In the genomic region with DNA sequence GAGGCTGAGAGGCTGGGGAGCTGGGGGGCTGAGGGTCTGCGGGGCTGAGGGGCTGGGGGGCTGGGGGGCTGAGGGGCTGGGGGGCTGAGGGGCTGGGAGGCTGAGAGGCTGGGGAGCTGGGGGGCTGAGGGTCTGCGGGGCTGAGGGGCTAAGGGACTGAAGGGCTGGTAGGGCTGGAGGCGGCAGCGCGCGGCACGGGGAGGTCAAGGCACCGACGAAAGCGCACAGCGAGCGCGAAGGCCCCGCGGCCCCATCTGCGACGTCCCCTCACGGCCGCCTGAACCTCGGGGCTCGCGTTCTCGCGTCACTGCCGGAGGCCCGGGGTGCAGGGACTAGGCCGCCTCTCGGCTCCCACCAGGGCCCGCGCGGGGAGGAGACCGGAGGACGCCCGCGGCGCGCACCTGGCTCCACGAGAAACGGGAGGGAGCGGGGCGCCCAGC, we compare ENCODE assay signal across 8 cellular contexts. TPM values are rescaled to one million over a fixed set of nuclear protein-coding genes. Genes with fewer than 3 reads are reported as not detected.
A peak's percentile ranks its signal among the peaks of the same experiment; 100 is the strongest.
DNase-seq lines count a peak whose midpoint lies in the region; ATAC-seq, FAIRE-seq and TF ChIP-seq lines count a peak whose summit lies in the region.

No MANE protein-coding gene starts in this region.

- H3K9ac ChIP-seq in H1 (replicated peaks in 1 of 4; ENCODE audit: extremely low read depth in 1 of 4, low read depth in 3 of 4, low read length in 3 of 4), result peak overlapping the region in 3 of 4 experiments; percentile 71 to 93 (median 83); a peak in 5 of 7 replicates

- peaks cover 25 to 39% of the 10 kb centered on the region in 2 experiments for H4K20me1 ChIP-seq in H1 (replicated peaks in 1 of 2; ENCODE audit: control insufficient read depth in 1 of 2, insufficient read depth in 2 of 2, low read length in 2 of 2)

- H2BK15ac ChIP-seq in H1 (ENCODE audit: low read length), result no peak overlapping the region

- H3K9me3 ChIP-seq in H1 (ENCODE audit: insufficient read depth in 2 of 2, low read depth in 1 of 2, low read length in 1 of 2) (no peaks in the 10 kb centered on the region), ovary (no peaks in the 10 kb centered on the region)

- TF ChIP-seq CTCF in H1 (IDR thresholded peaks at IDR 0.05; ENCODE audit: control extremely low read depth in 1 of 3, insufficient read depth in 1 of 3, low read depth in 1 of 3, low read length in 3 of 3), result no peak
- no peak for TF ChIP-seq CTCF in ovary (IDR thresholded peaks at IDR 0.05)

- no peak overlapping the region for H3K23ac ChIP-seq in H1 (ENCODE audit: insufficient read length)

- WGBS in H1 (ENCODE audit: extremely low coverage in 1 of 2, insufficient coverage in 1 of 2, insufficient read length in 1 of 2, insufficient replicate concordance in 2 of 2, low coverage in 1 of 2, low lambda C conversion rate in 2 of 2, missing lambda C conversion rate in 1 of 2), 2 experiments, result no CpG with 5 or more reads among the region's 41 CpGs
- WGBS in ovary, 3 donors, result 0 to 1% (median 1%) methylated on average over 2 to 41 of the region's 41 CpGs

- CTCF ChIA-PET in H1 (lab: Charles Lee; ENCODE audit: partially characterized antibody), result interaction anchor here (0.6 kb wide), 1 partner anchor 51 kb away, joined by 3 read pairs; no protein-coding TSS in a partner anchor

- H3K14ac ChIP-seq in H1 (ENCODE audit: insufficient read length), result no peak overlapping the region

- TF ChIP-seq POLR2A in H1 (IDR thresholded peaks at IDR 0.05; ENCODE audit: control extremely low read depth in 1 of 2, low read depth in 2 of 2, low read length in 2 of 2) (no peak), ovary (IDR thresholded peaks at IDR 0.05) (no peak)

- peaks cover 0 to 11% (median 5%) of the 10 kb centered on the region in 4 experiments; a peak in 6 of 8 replicates for H3K36me3 ChIP-seq in H1 (ENCODE audit: control insufficient read depth in 2 of 4, insufficient read depth in 4 of 4, low read length in 3 of 4)
- no peaks in the 10 kb centered on the region for H3K36me3 ChIP-seq in ovary

- peaks cover 7% of the 10 kb centered on the region; the same call in 1 of the 2 replicates for H3K23me2 ChIP-seq in H1 (ENCODE audit: low read depth, low read length)

- no peak overlapping the region for H2AK5ac ChIP-seq in H1 (ENCODE audit: low read depth, low read length)

- peak; percentile 31 for ATAC-seq in GM19467 (IDR thresholded peaks at IDR 0.05; ENCODE audit: unreplicated experiment)

- H4K8ac ChIP-seq in H1 (ENCODE audit: extremely low read depth, insufficient read depth, low read length), result peak overlapping the region; percentile 95

- no peak overlapping the region for H2BK20ac ChIP-seq in H1 (ENCODE audit: low read length)

- H3K27ac ChIP-seq in H1 (ENCODE audit: low read depth, low read length) (peak overlapping the region; percentile 55; the same call in 1 of the 2 replicates), ovary (peak overlapping the region in 1 of 2 donors; percentile 74)

- POLR2A ChIA-PET in H1 (lab: Charles Lee; ENCODE audit: partially characterized antibody), result interaction anchor here (1.0 to 3.4 kb wide), 3 partner anchors 11 to 15 kb away, joined by 3 to 21 read pairs (median 7); no protein-coding TSS in a partner anchor

- no peak overlapping the region for H2BK5ac ChIP-seq in H1 (ENCODE audit: low read depth, low read length)

- H4K91ac ChIP-seq in H1 (replicated peaks; ENCODE audit: insufficient read length, low read length), result peak overlapping the region; percentile 85

- no peak overlapping the region for H2BK120ac ChIP-seq in H1 (replicated peaks; ENCODE audit: low read depth, low read length)

- peak overlapping the region; percentile 69 for H3K4ac ChIP-seq in H1 (replicated peaks; ENCODE audit: insufficient read length, low read depth, low read length)

- no peak for TF ChIP-seq RAD21 in H1 (IDR thresholded peaks at IDR 0.05 in 1 of 2, conservative IDR thresholded peaks at IDR 0.05 in 1 of 2; ENCODE audit: low read depth in 2 of 2, low read length in 2 of 2)

- peak overlapping the region; percentile 30 for H3K56ac ChIP-seq in H1 (replicated peaks; ENCODE audit: insufficient read length, low read depth, low read length)

- H3K27me3 ChIP-seq in H1 (replicated peaks in 1 of 4; ENCODE audit: control insufficient read depth in 3 of 4, extremely low read depth in 1 of 4, insufficient read depth in 3 of 4, low read length in 3 of 4), result no peaks in the 10 kb centered on the region
- no peaks in the 10 kb centered on the region for H3K27me3 ChIP-seq in ovary

- no peak for TF ChIP-seq EP300 in H1 (IDR thresholded peaks at IDR 0.05; ENCODE audit: borderline replicate concordance in 1 of 2, low read depth in 2 of 2, low read length in 2 of 2)
- TF ChIP-seq EP300 in ovary (IDR thresholded peaks at IDR 0.05), result no peak

- DNase-seq in AG08396 (ENCODE audit: low spot score), result peak; percentile 67
- no peak for DNase-seq in Jurkat, Clone E6-1 (ENCODE audit: low read depth, low spot score)
- DNase-seq in H1 (ENCODE audit: low read depth in 1 of 2, low spot score in 2 of 2), result no peak
- DNase-seq in ovary, result no peak
- DNase-seq in NCI-H146 (lab: John Stamatoyannopoulos, UW), result no peak
- DNase-seq in anterior cingulate cortex (lab: John Stamatoyannopoulos, UW), result no peak
- DNase-seq in stimulated activated CD4-positive, alpha-beta T cell treated with anti-CD3 and anti-CD28 coated beads, Interleukin-1b, Interleukin-23, amount 100 ng/mL, for 48 hours, result no peak

- peak overlapping the region; percentile 65 for H3K4me3 ChIP-seq in Jurkat, Clone E6-1 (ENCODE audit: low read length)
- H3K4me3 ChIP-seq in H1 (ENCODE audit: extremely low read depth in 1 of 4, insufficient read depth in 2 of 4, low read depth in 3 of 4, low read length in 4 of 4) (peak overlapping the region; percentile 60 to 100 (median 82)), ovary (peak overlapping the region; percentile 78)

- no peak overlapping the region for H2BK12ac ChIP-seq in H1 (ENCODE audit: low read depth, low read length)

- H3K79me2 ChIP-seq in H1 (ENCODE audit: control insufficient read depth in 1 of 2, insufficient read depth in 2 of 2, low read length in 2 of 2), result peaks cover 12 to 53% of the 10 kb centered on the region in 2 experiments; a peak in 3 of 4 replicates

- no peak overlapping the region for H3K18ac ChIP-seq in H1 (ENCODE audit: extremely low read depth, low read length)

- peak overlapping the region; percentile 41 to 76; a peak in 3 of 4 replicates for H3K4me2 ChIP-seq in H1 (ENCODE audit: insufficient read depth in 1 of 2, low read depth in 2 of 2, low read length in 2 of 2)

- peaks cover 34% of the 10 kb centered on the region for H3K79me1 ChIP-seq in H1 (ENCODE audit: low read depth, low read length)

- intact Hi-C loops in ovary (cut with DNase I), result loop anchor here in 1 of 4 donors (2.0 kb wide), 1 partner anchor 25 kb away; the partner anchor contains the start of gene DVL1

- no peak overlapping the region for H2AFZ ChIP-seq in H1 (ENCODE audit: low read length)

- H3K4me1 ChIP-seq in H1 (replicated peaks in 1 of 4; ENCODE audit: control insufficient read depth in 3 of 4, insufficient read depth in 4 of 4, low read length in 3 of 4) (peaks cover 0 to 13% (median 3%) of the 10 kb centered on the region in 4 experiments; a peak in 5 of 7 replicates), ovary (ENCODE audit: insufficient read depth) (peaks cover 10% of the 10 kb centered on the region)

- H4K5ac ChIP-seq in H1 (ENCODE audit: insufficient read length, low read depth, low read length), result peak overlapping the region; percentile 21

- FAIRE-seq in H1 (lab: Jason Lieb, UNC), result no peak

RNA-seq across cellular contexts. Expression of gene INTS11, which starts 0.4 kb away (rescaled TPM):
- 136 TPM for polyA plus RNA-seq in Jurkat, Clone E6-1 (2012; ENCODE audit: insufficient read depth, insufficient read length)
- 113 and 116 TPM in 2 replicates for total RNA-seq in H1 (2021; fragmentation: NEBNext Ultra II Directional; extraction: Animal tissue kit (Norgen Biotek cat#: 25700))
- polyA plus RNA-seq in H1 (2011; rRNA removed), result 243 and 324 TPM in 2 replicates
- 210 TPM for polyA plus RNA-seq in H1 (2011; cell fraction: cytosol; rRNA removed)
- polyA plus RNA-seq in H1 (2011; cell fraction: nucleus; rRNA removed), result 662 TPM
- polyA plus RNA-seq in H1 (2012, experiment 1 of 2), result 121 to 180 TPM (median 164 TPM) in 4 replicates
- polyA plus RNA-seq in H1 (2012, experiment 2 of 2), result 131 TPM
- polyA plus RNA-seq in H1 (2013, experiment 1 of 2), result 99.2 TPM
- 89.5 TPM for polyA plus RNA-seq in H1 (2013, experiment 2 of 2)
- 115 and 144 TPM in 2 replicates for polyA minus RNA-seq in H1 (2011; rRNA and poly(A)+ RNA removed)
- polyA minus RNA-seq in H1 (2011; cell fraction: cytosol; rRNA and poly(A)+ RNA removed), result 86.7 TPM
- polyA minus RNA-seq in H1 (2011; cell fraction: nucleus; rRNA and poly(A)+ RNA removed), result 144 TPM
- total RNA-seq in ovary, result 100 to 1,000 TPM; 102 to 135 (median 109) TPM
- 100 to 1,000 TPM in 1 of 2 donors, 10 to 100 TPM in 1; 72.6 to 119 TPM for polyA plus RNA-seq in ovary

RNA-seq across cellular contexts. Expression of gene CPTP, which starts 0.5 kb away (rescaled TPM):
- polyA plus RNA-seq in Jurkat, Clone E6-1 (2012; ENCODE audit: insufficient read depth, insufficient read length), result 6.3 TPM
- total RNA-seq in H1 (2021; fragmentation: NEBNext Ultra II Directional; extraction: Animal tissue kit (Norgen Biotek cat#: 25700)), result 10.6 and 13.3 TPM in 2 replicates
- polyA plus RNA-seq in H1 (2011; rRNA removed) (8.1 and 13.4 TPM in 2 replicates), ovary (10 to 100 TPM in 1 of 2 donors, 1 to 10 TPM in 1; 2.4 to 18.3 TPM)
- 7.0 TPM for polyA plus RNA-seq in H1 (2011; cell fraction: cytosol; rRNA removed)
- 8.0 TPM for polyA plus RNA-seq in H1 (2011; cell fraction: nucleus; rRNA removed)
- polyA plus RNA-seq in H1 (2012, experiment 1 of 2), result 5.8 to 8.6 TPM (median 8.1 TPM) in 4 replicates
- 9.5 TPM for polyA plus RNA-seq in H1 (2012, experiment 2 of 2)
- polyA plus RNA-seq in H1 (2013, experiment 1 of 2), result 10.1 TPM
- 9.7 TPM for polyA plus RNA-seq in H1 (2013, experiment 2 of 2)
- polyA minus RNA-seq in H1 (2011; rRNA and poly(A)+ RNA removed), result 2.2 and 3.2 TPM in 2 replicates
- polyA minus RNA-seq in H1 (2011; cell fraction: cytosol; rRNA and poly(A)+ RNA removed), result 6.8 TPM
- 11.6 TPM for polyA minus RNA-seq in H1 (2011; cell fraction: nucleus; rRNA and poly(A)+ RNA removed)
- total RNA-seq in ovary, result 10 to 100 TPM; 13.8 to 21.0 (median 14.8) TPM

RNA-seq across cellular contexts. Expression of gene TAS1R3, which starts 7.0 kb away (rescaled TPM):
- polyA plus RNA-seq in Jurkat, Clone E6-1 (2012; ENCODE audit: insufficient read depth, insufficient read length), result not detected
- total RNA-seq in H1 (2021; fragmentation: NEBNext Ultra II Directional; extraction: Animal tissue kit (Norgen Biotek cat#: 25700)), result 0.11 and 0.19 TPM in 2 replicates
- polyA plus RNA-seq in H1 (2011; rRNA removed) (0.03 and 0.16 TPM in 2 replicates), ovary (under 1 TPM in 1 of 2 donors, not detected in 1; 0.24 TPM)
- polyA plus RNA-seq in H1 (2011; cell fraction: cytosol; rRNA removed), result 0.06 TPM
- 0.64 TPM for polyA plus RNA-seq in H1 (2011; cell fraction: nucleus; rRNA removed)
- 0.12 to 0.22 TPM (median 0.17 TPM) in 4 replicates for polyA plus RNA-seq in H1 (2012, experiment 1 of 2)
- 0.14 TPM for polyA plus RNA-seq in H1 (2012, experiment 2 of 2)
- polyA plus RNA-seq in H1 (2013, experiment 1 of 2), result 0.04 TPM
- 0.02 TPM for polyA plus RNA-seq in H1 (2013, experiment 2 of 2)
- polyA minus RNA-seq in H1 (2011; rRNA and poly(A)+ RNA removed), result 0.05 TPM in 1 of 2 replicates, not detected in the other
- not detected for polyA minus RNA-seq in H1 (2011; cell fraction: cytosol; rRNA and poly(A)+ RNA removed)
- 0.40 TPM for polyA minus RNA-seq in H1 (2011; cell fraction: nucleus; rRNA and poly(A)+ RNA removed)
- total RNA-seq in ovary, result under 1 TPM in 6 of 7 donors, not detected in 1; 0.07 to 0.40 (median 0.23) TPM

RNA-seq across cellular contexts. Expression of gene PUSL1, which starts 15.7 kb away (rescaled TPM):
- 21.7 TPM for polyA plus RNA-seq in Jurkat, Clone E6-1 (2012; ENCODE audit: insufficient read depth, insufficient read length)
- total RNA-seq in H1 (2021; fragmentation: NEBNext Ultra II Directional; extraction: Animal tissue kit (Norgen Biotek cat#: 25700)), result 38.8 and 40.1 TPM in 2 replicates
- polyA plus RNA-seq in H1 (2011; rRNA removed), result 87.4 and 108 TPM in 2 replicates
- polyA plus RNA-seq in H1 (2011; cell fraction: cytosol; rRNA removed), result 56.9 TPM
- 65.9 TPM for polyA plus RNA-seq in H1 (2011; cell fraction: nucleus; rRNA removed)
- polyA plus RNA-seq in H1 (2012, experiment 1 of 2), result 19.3 to 37.6 TPM (median 34.0 TPM) in 4 replicates
- 38.4 TPM for polyA plus RNA-seq in H1 (2012, experiment 2 of 2)
- 27.2 TPM for polyA plus RNA-seq in H1 (2013, experiment 1 of 2)
- polyA plus RNA-seq in H1 (2013, experiment 2 of 2), result 25.7 TPM
- polyA minus RNA-seq in H1 (2011; rRNA and poly(A)+ RNA removed), result 8.7 and 9.3 TPM in 2 replicates
- 14.0 TPM for polyA minus RNA-seq in H1 (2011; cell fraction: cytosol; rRNA and poly(A)+ RNA removed)
- polyA minus RNA-seq in H1 (2011; cell fraction: nucleus; rRNA and poly(A)+ RNA removed), result 30.1 TPM
- total RNA-seq in ovary, result 10 to 100 TPM; 12.5 to 27.6 (median 21.7) TPM
- polyA plus RNA-seq in ovary, result 10 to 100 TPM in 1 of 2 donors, under 1 TPM in 1; 0.18 to 14.7 TPM

RNA-seq across cellular contexts. Expression of gene ACAP3, which starts 16.4 kb away (rescaled TPM):
- polyA plus RNA-seq in Jurkat, Clone E6-1 (2012; ENCODE audit: insufficient read depth, insufficient read length), result 66.3 TPM
- 26.5 and 28.3 TPM in 2 replicates for total RNA-seq in H1 (2021; fragmentation: NEBNext Ultra II Directional; extraction: Animal tissue kit (Norgen Biotek cat#: 25700))
- polyA plus RNA-seq in H1 (2011; rRNA removed), result 14.8 and 30.0 TPM in 2 replicates
- 28.0 TPM for polyA plus RNA-seq in H1 (2011; cell fraction: cytosol; rRNA removed)
- 219 TPM for polyA plus RNA-seq in H1 (2011; cell fraction: nucleus; rRNA removed)
- 20.5 to 39.7 TPM (median 32.1 TPM) in 4 replicates for polyA plus RNA-seq in H1 (2012, experiment 1 of 2)
- polyA plus RNA-seq in H1 (2012, experiment 2 of 2), result 14.0 TPM
- polyA plus RNA-seq in H1 (2013, experiment 1 of 2), result 12.2 TPM
- 12.2 TPM for polyA plus RNA-seq in H1 (2013, experiment 2 of 2)
- polyA minus RNA-seq in H1 (2011; rRNA and poly(A)+ RNA removed), result 9.1 and 13.0 TPM in 2 replicates
- 26.1 TPM for polyA minus RNA-seq in H1 (2011; cell fraction: cytosol; rRNA and poly(A)+ RNA removed)
- polyA minus RNA-seq in H1 (2011; cell fraction: nucleus; rRNA and poly(A)+ RNA removed), result 39.2 TPM
- total RNA-seq in ovary, result 10 to 100 TPM; 23.1 to 62.4 (median 46.4) TPM
- 10 to 100 TPM in 1 of 2 donors, 1 to 10 TPM in 1; 3.5 to 33.4 TPM for polyA plus RNA-seq in ovary
